In genomic region chr14:22803575-22803974, GRCh38 we compare ENCODE assay signal across 1 cellular context.
TF ChIP-seq lines count a peak whose summit lies in the region.

No MANE protein-coding gene starts in this region.

TF ChIP-seq in GM12878, 131 proteins besides CTCF, POLR2A, EP300 and RAD21:
- TF ChIP-seq EED (IDR thresholded peaks at IDR 0.05; ENCODE audit: low read depth) (0 out of 2 replicates have a peak, but pooled peaks have one; percentile 12), SKIL (IDR thresholded peaks at IDR 0.05; ENCODE audit: low read depth, poor library complexity, severe bottlenecking) (peak; percentile 12), POLR2AphosphoS5 (IDR thresholded peaks at IDR 0.05; ENCODE audit: low read length) (peak; percentile 49; the same call in 1 of the 2 replicates), TCF12 (IDR thresholded peaks at IDR 0.05; ENCODE audit: low read depth, low read length) (0 out of 2 replicates have a peak, but pooled peaks have one; percentile 42), MEF2A (IDR thresholded peaks at IDR 0.05; ENCODE audit: insufficient read depth, low read depth, low read length) (no peak), SMAD1 (IDR thresholded peaks at IDR 0.05; ENCODE audit: low read depth, partially characterized antibody) (no peak), YY1 (IDR thresholded peaks at IDR 0.05; ENCODE audit: low read depth, low read length) (0 out of 2 replicates have a peak, but pooled peaks have one; percentile 30), PAX8 (IDR thresholded peaks at IDR 0.05) (no peak), MLLT1 (IDR thresholded peaks at IDR 0.05) (0 out of 2 replicates have a peak, but pooled peaks have one; percentile 33), CEBPB (IDR thresholded peaks at IDR 0.05; ENCODE audit: borderline replicate concordance in 1 of 2, low read depth in 2 of 2, low read length in 2 of 2) (no peak), MEF2B (IDR thresholded peaks at IDR 0.05; ENCODE audit: partially characterized antibody, poor library complexity, severe bottlenecking) (peak; percentile 6), ZBTB33 (IDR thresholded peaks at IDR 0.05) (no peak), PKNOX1 (IDR thresholded peaks at IDR 0.05) (no peak), CUX1 (IDR thresholded peaks at IDR 0.05; ENCODE audit: insufficient replicate concordance, low read depth, low read length) (no peak), IKZF1 (conservative IDR thresholded peaks at IDR 0.05) (0 out of 2 replicates have a peak, but pooled peaks have one; percentile 45), E2F4 (IDR thresholded peaks at IDR 0.05; ENCODE audit: low read depth, low read length) (no peak), RFX5 (IDR thresholded peaks at IDR 0.05; ENCODE audit: low read depth, low read length) (no peak), POU2F2 (IDR thresholded peaks at IDR 0.05; ENCODE audit: borderline replicate concordance, low read depth, low read length) (0 out of 3 replicates have a peak, but pooled peaks have one; percentile 4)
